19 cellular contexts compared by ENCODE assay signal in the genomic region with DNA sequence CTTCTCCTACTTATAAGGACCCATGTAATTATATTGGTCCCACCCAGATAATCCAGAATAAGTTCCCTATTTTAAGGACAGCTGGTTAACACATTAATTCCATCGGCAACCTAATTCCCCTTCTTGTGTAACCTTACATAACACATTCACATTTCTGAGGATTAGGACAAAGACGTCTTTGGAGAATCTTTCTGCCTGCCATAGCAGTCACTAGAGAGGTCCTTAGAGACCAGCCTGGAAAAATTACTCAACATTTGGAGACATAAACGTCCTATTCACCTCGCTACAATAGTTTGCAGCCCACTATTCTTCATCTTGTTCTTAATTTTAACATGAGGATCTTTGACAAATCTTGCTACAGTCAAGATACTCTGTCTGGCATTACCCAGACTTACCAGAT.
DNase-seq lines count a peak whose midpoint lies in the region; ATAC-seq and FAIRE-seq lines count a peak whose summit lies in the region.
"Had no signal": no experiment of that assay in that cellular context is flagged by ENCODE, and none has a peak within 500 bp of the region (broad histone marks: within the 10 kb centered on the region; RNA-seq: fewer than 3 reads in every experiment).

No MANE protein-coding gene starts in this region.

- H3K27me3 Mint-ChIP-seq in activated CD4-positive, alpha-beta memory T cell treated with anti-CD3 and anti-CD28 coated beads for 36 hours = peaks cover 23% of the 10 kb centered on the region

- CTCF ChIA-PET in activated CD4-positive, alpha-beta memory T cell treated with anti-CD3 and anti-CD28 coated beads for 36 hours (lab: Charles Lee) = no interaction called here

- intact Hi-C loops in Right ventricle myocardium superior (cut with DNase I) = no loop called here
- intact Hi-C loops in cardiac septum (cut with DNase I) = no loop called here
- intact Hi-C loops in activated CD4-positive, alpha-beta memory T cell treated with anti-CD3 and anti-CD28 coated beads for 36 hours (cut with micrococcal nuclease) = no loop called here

- no peak overlapping the region for H3K27ac Mint-ChIP-seq in activated CD4-positive, alpha-beta memory T cell treated with anti-CD3 and anti-CD28 coated beads for 36 hours
- H3K27ac Mint-ChIP-seq: B cell; CD4-positive, alpha-beta T cell; CD8-positive, alpha-beta T cell had no signal

- no peak overlapping the region for H3K4me3 Mint-ChIP-seq in activated CD4-positive, alpha-beta memory T cell treated with anti-CD3 and anti-CD28 coated beads for 36 hours
- H3K4me3 Mint-ChIP-seq: B cell; CD4-positive, alpha-beta T cell; CD8-positive, alpha-beta T cell had no signal

- peak; percentile 33 for FAIRE-seq in HTR-8/SVneo (lab: Jason Lieb, UNC)
- FAIRE-seq: A549, D721Med, G401.6, GM12891, GM19239 had no signal

- no peaks in the 10 kb centered on the region for H3K36me3 Mint-ChIP-seq in activated CD4-positive, alpha-beta memory T cell treated with anti-CD3 and anti-CD28 coated beads for 36 hours
- H3K36me3 Mint-ChIP-seq: CD8-positive, alpha-beta T cell had no signal

- ATAC-seq in Right ventricle myocardium superior (ENCODE audit: poor library complexity) = peak; percentile 55
- ATAC-seq: A549; CD8-positive, alpha-beta T cell had no signal

- POLR2A ChIA-PET in activated CD4-positive, alpha-beta memory T cell treated with anti-CD3 and anti-CD28 coated beads for 36 hours (lab: Charles Lee) = no interaction called here

- peak; percentile 6 for DNase-seq in NCI-H82 (lab: John Stamatoyannopoulos, UW)
- DNase-seq in NCI-H82 treated with DMSO at 0.1 percent for 48 hours (lab: John Stamatoyannopoulos, UW; ENCODE audit: unreplicated experiment) = no peak
- DNase-seq in Right ventricle myocardium superior = no peak
- no peak for DNase-seq in cardiac septum (ENCODE audit: low spot score)
- no peak for DNase-seq in HTR-8/SVneo (ENCODE audit: insufficient read length, low spot score)
- DNase-seq in activated CD4-positive, alpha-beta memory T cell treated with anti-CD3 and anti-CD28 coated beads for 36 hours = no peak
- DNase-seq: AML-193; Caco-2; Calu3; CD4-positive, alpha-beta T cell; CD8-positive, alpha-beta T cell; DMS79 treated with DMSO at 0.1 percent for 48 hours; GF-D8 had no signal

- no peaks in the 10 kb centered on the region for H3K4me1 Mint-ChIP-seq in activated CD4-positive, alpha-beta memory T cell treated with anti-CD3 and anti-CD28 coated beads for 36 hours (ENCODE audit: low read depth)
- H3K4me1 Mint-ChIP-seq: B cell had no signal

- no peaks in the 10 kb centered on the region for H3K9me3 Mint-ChIP-seq in activated CD4-positive, alpha-beta memory T cell treated with anti-CD3 and anti-CD28 coated beads for 36 hours
- H3K9me3 Mint-ChIP-seq: CD8-positive, alpha-beta T cell had no signal
